Comparison of ENCODE assay signal across 1 cellular context in the genomic region with DNA sequence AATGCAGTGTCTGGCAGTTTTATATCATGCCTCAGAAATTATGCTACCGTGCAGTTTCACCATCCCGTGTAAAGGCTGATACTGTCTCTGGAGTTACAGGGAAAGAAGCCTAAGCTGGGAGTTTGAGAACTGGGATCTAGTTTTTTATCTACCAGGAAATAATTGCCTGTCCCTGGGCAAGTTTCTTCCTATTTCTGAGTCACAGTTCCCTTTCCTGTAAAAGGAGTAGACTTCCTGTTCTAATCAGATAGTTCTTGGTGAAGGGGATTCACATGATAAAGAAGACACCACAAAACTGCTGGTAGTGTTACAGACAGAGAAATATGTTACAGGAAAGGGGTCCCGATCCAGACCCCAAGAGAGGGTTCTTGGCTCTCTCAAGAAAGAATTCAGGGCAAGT.
A peak's percentile ranks its signal among the peaks of the same experiment; 100 is the strongest.
TF ChIP-seq lines count a peak whose summit lies in the region.

No MANE protein-coding gene starts in this region.

TF ChIP-seq in K562, 482 proteins besides CTCF, POLR2A, EP300 and RAD21 (continued from another document):
- TF ChIP-seq ETV6 (IDR thresholded peaks at IDR 0.05; ENCODE audit: borderline replicate concordance in 1 of 2, low read depth in 2 of 2, low read length in 1 of 2) (peak; percentile 96 to 98), ETV6 (CRISPR knock-in tag; IDR thresholded peaks at IDR 0.05; ENCODE audit: borderline replicate concordance) (no peak), ETV1 (tag; conservative IDR thresholded peaks at IDR 0.05; ENCODE audit: low read depth) (peak; percentile 63), DPF2 (IDR thresholded peaks at IDR 0.05) (0 out of 2 replicates have a peak, but pooled peaks have one; percentile 16), POLR2AphosphoS2 (IDR thresholded peaks at IDR 0.05; ENCODE audit: low read length) (no peak), ZNF175 (CRISPR knock-in tag; IDR thresholded peaks at IDR 0.05; ENCODE audit: low read depth) (0 out of 2 replicates have a peak, but pooled peaks have one; percentile 49), SPI1 (IDR thresholded peaks at IDR 0.05; ENCODE audit: borderline replicate concordance, low read depth, low read length) (peak; percentile 31; the same call in 1 of the 2 replicates), NBN (IDR thresholded peaks at IDR 0.05; ENCODE audit: low read depth) (no peak), ARID1B (IDR thresholded peaks at IDR 0.05) (peak; percentile 55), ZNF431 (CRISPR knock-in tag; IDR thresholded peaks at IDR 0.05) (no peak), KAT7 (CRISPR knock-in tag; IDR thresholded peaks at IDR 0.05; ENCODE audit: borderline replicate concordance) (no peak), FOSL1 (tag; conservative IDR thresholded peaks at IDR 0.05) (peak; percentile 64), ZNF232 (CRISPR knock-in tag; IDR thresholded peaks at IDR 0.05) (no peak), GABPA (tag; conservative IDR thresholded peaks at IDR 0.05; ENCODE audit: low read depth) (0 out of 2 replicates have a peak, but pooled peaks have one; percentile 30), JUND (IDR thresholded peaks at IDR 0.05; ENCODE audit: borderline replicate concordance, low read depth, low read length) (peak; percentile 64; the same call in 1 of the 2 replicates), JUND (tag; IDR thresholded peaks at IDR 0.05; ENCODE audit: borderline replicate concordance, low read depth, low read length) (peak; percentile 10; the same call in 1 of the 3 replicates), SRF (CRISPR knock-in tag; IDR thresholded peaks at IDR 0.05) (peak in 1 of 2 experiments; percentile 76; a peak in 1 of 4 replicates)
- TF ChIP-seq, protein P1, sequence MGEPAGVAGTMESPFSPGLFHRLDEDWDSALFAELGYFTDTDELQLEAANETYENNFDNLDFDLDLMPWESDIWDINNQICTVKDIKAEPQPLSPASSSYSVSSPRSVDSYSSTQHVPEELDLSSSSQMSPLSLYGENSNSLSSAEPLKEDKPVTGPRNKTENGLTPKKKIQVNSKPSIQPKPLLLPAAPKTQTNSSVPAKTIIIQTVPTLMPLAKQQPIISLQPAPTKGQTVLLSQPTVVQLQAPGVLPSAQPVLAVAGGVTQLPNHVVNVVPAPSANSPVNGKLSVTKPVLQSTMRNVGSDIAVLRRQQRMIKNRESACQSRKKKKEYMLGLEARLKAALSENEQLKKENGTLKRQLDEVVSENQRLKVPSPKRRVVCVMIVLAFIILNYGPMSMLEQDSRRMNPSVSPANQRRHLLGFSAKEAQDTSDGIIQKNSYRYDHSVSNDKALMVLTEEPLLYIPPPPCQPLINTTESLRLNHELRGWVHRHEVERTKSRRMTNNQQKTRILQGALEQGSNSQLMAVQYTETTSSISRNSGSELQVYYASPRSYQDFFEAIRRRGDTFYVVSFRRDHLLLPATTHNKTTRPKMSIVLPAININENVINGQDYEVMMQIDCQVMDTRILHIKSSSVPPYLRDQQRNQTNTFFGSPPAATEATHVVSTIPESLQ (CRISPR knock-in tag; IDR thresholded peaks at IDR 0.05): no peak
- TF ChIP-seq, protein P2, sequence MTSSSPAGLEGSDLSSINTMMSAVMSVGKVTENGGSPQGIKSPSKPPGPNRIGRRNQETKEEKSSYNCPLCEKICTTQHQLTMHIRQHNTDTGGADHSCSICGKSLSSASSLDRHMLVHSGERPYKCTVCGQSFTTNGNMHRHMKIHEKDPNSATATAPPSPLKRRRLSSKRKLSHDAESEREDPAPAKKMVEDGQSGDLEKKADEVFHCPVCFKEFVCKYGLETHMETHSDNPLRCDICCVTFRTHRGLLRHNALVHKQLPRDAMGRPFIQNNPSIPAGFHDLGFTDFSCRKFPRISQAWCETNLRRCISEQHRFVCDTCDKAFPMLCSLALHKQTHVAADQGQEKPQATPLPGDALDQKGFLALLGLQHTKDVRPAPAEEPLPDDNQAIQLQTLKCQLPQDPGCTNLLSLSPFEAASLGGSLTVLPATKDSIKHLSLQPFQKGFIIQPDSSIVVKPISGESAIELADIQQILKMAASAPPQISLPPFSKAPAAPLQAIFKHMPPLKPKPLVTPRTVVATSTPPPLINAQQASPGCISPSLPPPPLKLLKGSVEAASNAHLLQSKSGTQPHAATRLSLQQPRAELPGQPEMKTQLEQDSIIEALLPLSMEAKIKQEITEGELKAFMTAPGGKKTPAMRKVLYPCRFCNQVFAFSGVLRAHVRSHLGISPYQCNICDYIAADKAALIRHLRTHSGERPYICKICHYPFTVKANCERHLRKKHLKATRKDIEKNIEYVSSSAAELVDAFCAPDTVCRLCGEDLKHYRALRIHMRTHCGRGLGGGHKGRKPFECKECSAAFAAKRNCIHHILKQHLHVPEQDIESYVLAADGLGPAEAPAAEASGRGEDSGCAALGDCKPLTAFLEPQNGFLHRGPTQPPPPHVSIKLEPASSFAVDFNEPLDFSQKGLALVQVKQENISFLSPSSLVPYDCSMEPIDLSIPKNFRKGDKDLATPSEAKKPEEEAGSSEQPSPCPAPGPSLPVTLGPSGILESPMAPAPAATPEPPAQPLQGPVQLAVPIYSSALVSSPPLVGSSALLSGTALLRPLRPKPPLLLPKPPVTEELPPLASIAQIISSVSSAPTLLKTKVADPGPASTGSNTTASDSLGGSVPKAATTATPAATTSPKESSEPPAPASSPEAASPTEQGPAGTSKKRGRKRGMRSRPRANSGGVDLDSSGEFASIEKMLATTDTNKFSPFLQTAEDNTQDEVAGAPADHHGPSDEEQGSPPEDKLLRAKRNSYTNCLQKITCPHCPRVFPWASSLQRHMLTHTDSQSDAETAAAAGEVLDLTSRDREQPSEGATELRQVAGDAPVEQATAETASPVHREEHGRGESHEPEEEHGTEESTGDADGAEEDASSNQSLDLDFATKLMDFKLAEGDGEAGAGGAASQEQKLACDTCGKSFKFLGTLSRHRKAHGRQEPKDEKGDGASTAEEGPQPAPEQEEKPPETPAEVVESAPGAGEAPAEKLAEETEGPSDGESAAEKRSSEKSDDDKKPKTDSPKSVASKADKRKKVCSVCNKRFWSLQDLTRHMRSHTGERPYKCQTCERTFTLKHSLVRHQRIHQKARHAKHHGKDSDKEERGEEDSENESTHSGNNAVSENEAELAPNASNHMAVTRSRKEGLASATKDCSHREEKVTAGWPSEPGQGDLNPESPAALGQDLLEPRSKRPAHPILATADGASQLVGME (CRISPR knock-in tag; IDR thresholded peaks at IDR 0.05): no peak
